Comparison of ENCODE assay signal across 1 cellular context in the genomic region with DNA sequence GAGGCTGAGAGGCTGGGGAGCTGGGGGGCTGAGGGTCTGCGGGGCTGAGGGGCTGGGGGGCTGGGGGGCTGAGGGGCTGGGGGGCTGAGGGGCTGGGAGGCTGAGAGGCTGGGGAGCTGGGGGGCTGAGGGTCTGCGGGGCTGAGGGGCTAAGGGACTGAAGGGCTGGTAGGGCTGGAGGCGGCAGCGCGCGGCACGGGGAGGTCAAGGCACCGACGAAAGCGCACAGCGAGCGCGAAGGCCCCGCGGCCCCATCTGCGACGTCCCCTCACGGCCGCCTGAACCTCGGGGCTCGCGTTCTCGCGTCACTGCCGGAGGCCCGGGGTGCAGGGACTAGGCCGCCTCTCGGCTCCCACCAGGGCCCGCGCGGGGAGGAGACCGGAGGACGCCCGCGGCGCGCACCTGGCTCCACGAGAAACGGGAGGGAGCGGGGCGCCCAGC.
TF ChIP-seq lines count a peak whose summit lies in the region.

No MANE protein-coding gene starts in this region.

TF ChIP-seq in IMR-90, 13 proteins besides CTCF, POLR2A, EP300 and RAD21:
- TF ChIP-seq MXI1 (IDR thresholded peaks at IDR 0.05; ENCODE audit: borderline replicate concordance, low read depth, low read length): no peak
- TF ChIP-seq RFX5 (IDR thresholded peaks at IDR 0.05; ENCODE audit: low read depth, low read length): no peak
- no peak for TF ChIP-seq MAFK (IDR thresholded peaks at IDR 0.05; ENCODE audit: low read depth, low read length)
- TF ChIP-seq, protein P1, sequence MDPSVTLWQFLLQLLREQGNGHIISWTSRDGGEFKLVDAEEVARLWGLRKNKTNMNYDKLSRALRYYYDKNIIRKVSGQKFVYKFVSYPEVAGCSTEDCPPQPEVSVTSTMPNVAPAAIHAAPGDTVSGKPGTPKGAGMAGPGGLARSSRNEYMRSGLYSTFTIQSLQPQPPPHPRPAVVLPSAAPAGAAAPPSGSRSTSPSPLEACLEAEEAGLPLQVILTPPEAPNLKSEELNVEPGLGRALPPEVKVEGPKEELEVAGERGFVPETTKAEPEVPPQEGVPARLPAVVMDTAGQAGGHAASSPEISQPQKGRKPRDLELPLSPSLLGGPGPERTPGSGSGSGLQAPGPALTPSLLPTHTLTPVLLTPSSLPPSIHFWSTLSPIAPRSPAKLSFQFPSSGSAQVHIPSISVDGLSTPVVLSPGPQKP (IDR thresholded peaks at IDR 0.05; ENCODE audit: borderline replicate concordance, low read depth, low read length): no peak
- TF ChIP-seq BHLHE40 (IDR thresholded peaks at IDR 0.05; ENCODE audit: low read depth, low read length): no peak
- no peak for TF ChIP-seq MAZ (IDR thresholded peaks at IDR 0.05; ENCODE audit: borderline replicate concordance, low read depth, low read length)
- TF ChIP-seq CHD1 (IDR thresholded peaks at IDR 0.05; ENCODE audit: low read depth, low read length): no peak
- TF ChIP-seq USF2 (IDR thresholded peaks at IDR 0.05; ENCODE audit: low read depth, low read length): no peak
- TF ChIP-seq CEBPB (IDR thresholded peaks at IDR 0.05; ENCODE audit: low read depth, low read length): no peak
- TF ChIP-seq SMC3 (IDR thresholded peaks at IDR 0.05; ENCODE audit: low read depth, low read length): no peak
- no peak for TF ChIP-seq NFE2L2 (IDR thresholded peaks at IDR 0.05; ENCODE audit: low read depth, low read length)
- no peak for TF ChIP-seq RCOR1 (IDR thresholded peaks at IDR 0.05; ENCODE audit: insufficient replicate concordance, low read length)
- TF ChIP-seq FOS (IDR thresholded peaks at IDR 0.05; ENCODE audit: low read depth, low read length): no peak
